Comparison of ENCODE assay signal across 24 cellular contexts in genomic region chr20:62464080-62464770, GRCh38. TPM values are rescaled to one million over a fixed set of nuclear protein-coding genes. Genes with fewer than 3 reads are reported as not detected.
DNase-seq lines count a peak whose midpoint lies in the region; ATAC-seq, FAIRE-seq and TF ChIP-seq lines count a peak whose summit lies in the region.
"Had no signal": no experiment of that assay in that cellular context is flagged by ENCODE, and none has a peak within 500 bp of the region (broad histone marks: within the 10 kb centered on the region; RNA-seq: fewer than 3 reads in every experiment).

No MANE protein-coding gene starts in this region.

- H3K4me1 ChIP-seq in cardiac muscle cell (ENCODE audit: low read depth) (peaks cover 19% of the 10 kb centered on the region), right cardiac atrium (ENCODE audit: control insufficient read depth, insufficient read depth, low read length) (no peaks in the 10 kb centered on the region), H1 (replicated peaks in 1 of 4; ENCODE audit: control insufficient read depth in 3 of 4, insufficient read depth in 4 of 4, low read length in 3 of 4) (no peaks in the 10 kb centered on the region), neural progenitor cell (no peaks in the 10 kb centered on the region)
- H3K4me1 ChIP-seq: A549, BLaER1 had no signal

- H4K8ac ChIP-seq in H1 (ENCODE audit: extremely low read depth, insufficient read depth, low read length), result peak overlapping the region; percentile 51

- WGBS in right cardiac atrium, result 82% methylated on average over 22 of the region's 22 CpGs
- WGBS in H1 (ENCODE audit: extremely low coverage in 1 of 2, insufficient coverage in 1 of 2, insufficient read length in 1 of 2, insufficient replicate concordance in 2 of 2, low coverage in 1 of 2, low lambda C conversion rate in 2 of 2, missing lambda C conversion rate in 1 of 2), 2 experiments, result 93% methylated on average over 22 of the region's 22 CpGs; no CpG with 5 or more reads in 1 of the 2 experiments

- intact Hi-C loops in right cardiac atrium (cut with DNase I), result no loop called here
- intact Hi-C loops in CD4-positive, alpha-beta T cell (cut with DNase I, micrococcal nuclease), result no loop called here

- no peak overlapping the region for H3K18ac ChIP-seq in H1 (ENCODE audit: extremely low read depth, low read length)

- H3F3A ChIP-seq in neural progenitor cell (ENCODE audit: low read depth), result no peaks in the 10 kb centered on the region

- H2AFZ ChIP-seq in H1 (ENCODE audit: low read length), result no peak overlapping the region
- no peak overlapping the region for H2AFZ ChIP-seq in neural progenitor cell (replicated peaks)
- H2AFZ ChIP-seq: GM23248 had no signal

- no peaks in the 10 kb centered on the region for H3K79me1 ChIP-seq in H1 (ENCODE audit: low read depth, low read length)

- peaks cover 6% of the 10 kb centered on the region for H3K4me1 Mint-ChIP-seq in neural progenitor cell
- no peaks in the 10 kb centered on the region for H3K4me1 Mint-ChIP-seq in CD4-positive, alpha-beta T cell (ENCODE audit: low read depth)
- H3K4me1 Mint-ChIP-seq: CD14-positive monocyte had no signal

- no peak overlapping the region for H2BK15ac ChIP-seq in H1 (ENCODE audit: low read length)

- H3K23me2 ChIP-seq in H1 (ENCODE audit: low read depth, low read length), result no peaks in the 10 kb centered on the region

- H3K23ac ChIP-seq in H1 (ENCODE audit: insufficient read length), result no peak overlapping the region

- H3K27ac Mint-ChIP-seq in neural progenitor cell, result no peak overlapping the region
- H3K27ac Mint-ChIP-seq in CD4-positive, alpha-beta T cell, result no peak overlapping the region
- H3K27ac Mint-ChIP-seq: CD14-positive monocyte; CD8-positive, alpha-beta T cell had no signal

- no peak overlapping the region for H3K4ac ChIP-seq in H1 (replicated peaks; ENCODE audit: insufficient read length, low read depth, low read length)

- H3K36me3 ChIP-seq in cardiac muscle cell, result peaks cover 23% of the 10 kb centered on the region
- H3K36me3 ChIP-seq in H1 (ENCODE audit: control insufficient read depth in 2 of 4, insufficient read depth in 4 of 4, low read length in 3 of 4), result no peaks in the 10 kb centered on the region
- no peaks in the 10 kb centered on the region for H3K36me3 ChIP-seq in neural progenitor cell
- no peaks in the 10 kb centered on the region for H3K36me3 ChIP-seq in MG63
- H3K36me3 ChIP-seq: BLaER1 had no signal

- TF ChIP-seq CTCF in cardiac muscle cell (IDR thresholded peaks at IDR 0.05; ENCODE audit: low read depth, low read length) (no peak), H1 (IDR thresholded peaks at IDR 0.05; ENCODE audit: control extremely low read depth in 1 of 3, insufficient read depth in 1 of 3, low read depth in 1 of 3, low read length in 3 of 3) (no peak), neural progenitor cell (IDR thresholded peaks at IDR 0.05) (no peak)
- TF ChIP-seq CTCF in CD4-positive, alpha-beta T cell (IDR thresholded peaks at IDR 0.05), result no peak

- H3K27me3 ChIP-seq in cardiac muscle cell, result no peaks in the 10 kb centered on the region
- no peaks in the 10 kb centered on the region for H3K27me3 ChIP-seq in right cardiac atrium (ENCODE audit: control insufficient read depth, insufficient read depth)
- H3K27me3 ChIP-seq in H1 (replicated peaks in 1 of 4; ENCODE audit: control insufficient read depth in 3 of 4, extremely low read depth in 1 of 4, insufficient read depth in 3 of 4, low read length in 3 of 4), result no peaks in the 10 kb centered on the region
- peaks cover 3% of the 10 kb centered on the region for H3K27me3 ChIP-seq in neural progenitor cell
- no peaks in the 10 kb centered on the region for H3K27me3 ChIP-seq in MG63
- H3K27me3 ChIP-seq in CD4-positive, alpha-beta T cell (ENCODE audit: control insufficient read depth, insufficient read depth, low read length), result no peaks in the 10 kb centered on the region

- TF ChIP-seq POLR2A in H1 (IDR thresholded peaks at IDR 0.05; ENCODE audit: control extremely low read depth in 1 of 2, low read depth in 2 of 2, low read length in 2 of 2), result no peak

- H4K20me1 ChIP-seq in H1 (replicated peaks in 1 of 2; ENCODE audit: control insufficient read depth in 1 of 2, insufficient read depth in 2 of 2, low read length in 2 of 2), result peaks cover 0 to 3% of the 10 kb centered on the region in 2 experiments
- H4K20me1 ChIP-seq in neural progenitor cell (ENCODE audit: low read depth), result no peaks in the 10 kb centered on the region

- CTCF ChIA-PET in H1 (lab: Charles Lee; ENCODE audit: partially characterized antibody), result interaction anchor here (1.0 to 1.3 kb wide), 3 partner anchors 44 to 54 kb away, joined by 3 read pairs; no protein-coding TSS in a partner anchor
- CTCF ChIA-PET in CD4-positive, alpha-beta T cell (lab: Charles Lee), result interaction anchor here (0.6 kb wide), 1 partner anchor 36 kb away, joined by 3 read pairs; no protein-coding TSS in a partner anchor

- no peak for TF ChIP-seq RAD21 in H1 (IDR thresholded peaks at IDR 0.05 in 1 of 2, conservative IDR thresholded peaks at IDR 0.05 in 1 of 2; ENCODE audit: low read depth in 2 of 2, low read length in 2 of 2)

- FAIRE-seq in H1 (lab: Jason Lieb, UNC), result no peak
- peak; percentile 44 for FAIRE-seq in urothelium cell line (lab: Jason Lieb, UNC)
- FAIRE-seq: A549, GM12878, GM19239 had no signal

- no peak overlapping the region for H2BK12ac ChIP-seq in H1 (ENCODE audit: low read depth, low read length)

- peak overlapping the region; percentile 7 for H3K4me3 Mint-ChIP-seq in neural progenitor cell
- no peak overlapping the region for H3K4me3 Mint-ChIP-seq in CD4-positive, alpha-beta T cell
- H3K4me3 Mint-ChIP-seq: CD14-positive monocyte; CD8-positive, alpha-beta T cell had no signal

- H3K4me2 ChIP-seq in H1 (ENCODE audit: insufficient read depth in 1 of 2, low read depth in 2 of 2, low read length in 2 of 2) (no peak overlapping the region), neural progenitor cell (no peak overlapping the region)
- H3K4me2 ChIP-seq: A549, BLaER1, KMS-11 had no signal

- no peak overlapping the region for H3K56ac ChIP-seq in H1 (replicated peaks; ENCODE audit: insufficient read length, low read depth, low read length)

- H3K27me3 Mint-ChIP-seq in neural progenitor cell (ENCODE audit: insufficient read depth, low read depth), result peaks cover 7% of the 10 kb centered on the region
- peaks cover 5% of the 10 kb centered on the region for H3K27me3 Mint-ChIP-seq in CD4-positive, alpha-beta T cell

- no peaks in the 10 kb centered on the region for H3K36me3 Mint-ChIP-seq in neural progenitor cell
- no peaks in the 10 kb centered on the region for H3K36me3 Mint-ChIP-seq in CD4-positive, alpha-beta T cell (ENCODE audit: low read depth)
- H3K36me3 Mint-ChIP-seq: CD14-positive monocyte; CD8-positive, alpha-beta T cell had no signal

- H2BK120ac ChIP-seq in H1 (replicated peaks; ENCODE audit: low read depth, low read length), result no peak overlapping the region

- ATAC-seq in right cardiac atrium, result no peak
- no peak for ATAC-seq in CD4-positive, alpha-beta T cell (ENCODE audit: poor library complexity)
- ATAC-seq: A549; CD8-positive, alpha-beta T cell; GM12878; HCT116 had no signal

- no peak overlapping the region for H2BK5ac ChIP-seq in H1 (ENCODE audit: low read depth, low read length)

- POLR2A ChIA-PET in H1 (lab: Charles Lee; ENCODE audit: partially characterized antibody), result no interaction called here
- POLR2A ChIA-PET in CD4-positive, alpha-beta T cell (lab: Charles Lee), result no interaction called here

- no peak overlapping the region for H4K91ac ChIP-seq in H1 (replicated peaks; ENCODE audit: insufficient read length, low read length)

- no peak overlapping the region for H3K14ac ChIP-seq in H1 (ENCODE audit: insufficient read length)

- H3K27ac ChIP-seq in cardiac muscle cell (peak overlapping the region; percentile 68), right cardiac atrium (ENCODE audit: low read length) (no peak overlapping the region), H1 (ENCODE audit: low read depth, low read length) (no peak overlapping the region), neural progenitor cell (no peak overlapping the region)
- H3K27ac ChIP-seq in CD4-positive, alpha-beta T cell (ENCODE audit: low read depth, low read length), result no peak overlapping the region
- H3K27ac ChIP-seq: 22Rv1, A549, BLaER1, GM23248, KMS-11 had no signal

- H3K9ac ChIP-seq in H1 (replicated peaks in 1 of 4; ENCODE audit: extremely low read depth in 1 of 4, low read depth in 3 of 4, low read length in 3 of 4) (no peak overlapping the region), neural progenitor cell (no peak overlapping the region)
- H3K9ac ChIP-seq: BLaER1, GM23248, KMS-11 had no signal

- no peak overlapping the region for H2AK5ac ChIP-seq in H1 (ENCODE audit: low read depth, low read length)

- H3K4me3 ChIP-seq in cardiac muscle cell (no peak overlapping the region), right cardiac atrium (ENCODE audit: low read length) (no peak overlapping the region), H1 (ENCODE audit: extremely low read depth in 1 of 4, insufficient read depth in 2 of 4, low read depth in 3 of 4, low read length in 4 of 4) (no peak overlapping the region), neural progenitor cell (no peak overlapping the region), MG63 (no peak overlapping the region)
- H3K4me3 ChIP-seq: A549, BLaER1, GM12878, GM23248 had no signal

- DNase-seq in cardiac muscle cell (ENCODE audit: low read depth in 1 of 2, low spot score in 1 of 2), result no peak
- DNase-seq in right cardiac atrium, result no peak
- no peak for DNase-seq in H1 (ENCODE audit: low read depth in 1 of 2, low spot score in 2 of 2)
- no peak for DNase-seq in neural progenitor cell (ENCODE audit: low spot score)
- no peak for DNase-seq in urothelium cell line (ENCODE audit: low spot score)
- no peak for DNase-seq in MG63
- DNase-seq in CD4-positive, alpha-beta T cell, result no peak
- no peak for DNase-seq in NCI-H2029 (lab: John Stamatoyannopoulos, UW)
- DNase-seq: CD8-positive, alpha-beta T cell; DMS 273 treated with DMSO at 0.1 percent for 48 hours; DMS53; DND-41; EL; GM23248; H7 had no signal

- H3K9me3 ChIP-seq in cardiac muscle cell (ENCODE audit: low read depth), result no peaks in the 10 kb centered on the region
- no peaks in the 10 kb centered on the region for H3K9me3 ChIP-seq in right cardiac atrium (ENCODE audit: control insufficient read depth, low read length)
- H3K9me3 ChIP-seq in H1 (ENCODE audit: insufficient read depth in 2 of 2, low read depth in 1 of 2, low read length in 1 of 2), result no peaks in the 10 kb centered on the region
- no peaks in the 10 kb centered on the region for H3K9me3 ChIP-seq in neural progenitor cell (ENCODE audit: low read depth)
- H3K9me3 ChIP-seq in MG63, result no peaks in the 10 kb centered on the region
- no peaks in the 10 kb centered on the region for H3K9me3 ChIP-seq in CD4-positive, alpha-beta T cell (ENCODE audit: control insufficient read depth, low read length)
- H3K9me3 ChIP-seq: A549, BLaER1 had no signal

- TF ChIP-seq EP300 in H1 (IDR thresholded peaks at IDR 0.05; ENCODE audit: borderline replicate concordance in 1 of 2, low read depth in 2 of 2, low read length in 2 of 2), result no peak

- no peaks in the 10 kb centered on the region for H3K9me3 Mint-ChIP-seq in neural progenitor cell
- no peaks in the 10 kb centered on the region for H3K9me3 Mint-ChIP-seq in CD4-positive, alpha-beta T cell
- H3K9me3 Mint-ChIP-seq: CD14-positive monocyte; CD8-positive, alpha-beta T cell had no signal

- H3K79me2 ChIP-seq in H1 (ENCODE audit: control insufficient read depth in 1 of 2, insufficient read depth in 2 of 2, low read length in 2 of 2) (no peaks in the 10 kb centered on the region), neural progenitor cell (ENCODE audit: low read depth) (no peaks in the 10 kb centered on the region)

- no peak overlapping the region for H2BK20ac ChIP-seq in H1 (ENCODE audit: low read length)

- H4K5ac ChIP-seq in H1 (ENCODE audit: insufficient read length, low read depth, low read length), result no peak overlapping the region

RNA-seq across cellular contexts. Expression of gene GATA5, which starts 11.6 kb away (rescaled TPM):
- total RNA-seq in cardiac muscle cell (79.0 and 103 TPM in 2 replicates), right cardiac atrium (1 to 10 TPM; 2.3 to 3.1 (median 2.5) TPM), neural progenitor cell (ENCODE audit: low replicate concordance) (0.12 TPM in 1 of 2 replicates, not detected in the other)
- polyA plus RNA-seq in cardiac muscle cell (66.8 and 96.5 TPM in 2 replicates), right cardiac atrium (1.5 TPM), H1 (2011; rRNA removed) (0.08 TPM in 2 replicates)
- total RNA-seq in H1 (2021; fragmentation: NEBNext Ultra II Directional; extraction: Animal tissue kit (Norgen Biotek cat#: 25700)), result 0.11 and 0.15 TPM in 2 replicates
- 0.10 TPM for polyA plus RNA-seq in H1 (2011; cell fraction: cytosol; rRNA removed)
- 0.14 TPM for polyA plus RNA-seq in H1 (2011; cell fraction: nucleus; rRNA removed)
- 0.11 to 0.17 TPM (median 0.12 TPM) in 3 of 4 replicates, not detected in the other for polyA plus RNA-seq in H1 (2012, experiment 1 of 2)
- polyA plus RNA-seq in H1 (2012, experiment 2 of 2), result 0.12 TPM
- polyA plus RNA-seq in H1 (2013, experiment 1 of 2), result 0.08 TPM
- polyA plus RNA-seq in H1 (2013, experiment 2 of 2), result 0.07 TPM
- polyA minus RNA-seq in H1 (2011; rRNA and poly(A)+ RNA removed), result 0.05 and 0.06 TPM in 2 replicates
- not detected for polyA minus RNA-seq in H1 (2011; cell fraction: cytosol; rRNA and poly(A)+ RNA removed)
- polyA minus RNA-seq in H1 (2011; cell fraction: nucleus; rRNA and poly(A)+ RNA removed), result not detected
- 1.6 TPM in 1 of 2 replicates, not detected in the other for total RNA-seq in MG63 (2014; rRNA removed; shearing (Covaris generic); ENCODE audit: low replicate concordance)
- not detected for total RNA-seq in CD4-positive, alpha-beta T cell
- total RNA-seq: CD8-positive, alpha-beta T cell; GM12878; GM23248 had no signal
- polyA plus RNA-seq: CD14-positive monocyte, GM12878, GM23248 had no signal

RNA-seq across cellular contexts. Expression of gene RBBP8NL, which starts 36.9 kb away (rescaled TPM):
- total RNA-seq in cardiac muscle cell (not detected in 2 replicates), right cardiac atrium (not detected), neural progenitor cell (ENCODE audit: low replicate concordance) (0.03 TPM in 1 of 2 replicates, not detected in the other)
- polyA plus RNA-seq in cardiac muscle cell (not detected in 2 replicates), right cardiac atrium (not detected), H1 (2011; rRNA removed) (0.48 and 0.88 TPM in 2 replicates)
- total RNA-seq in H1 (2021; fragmentation: NEBNext Ultra II Directional; extraction: Animal tissue kit (Norgen Biotek cat#: 25700)), result 0.43 and 0.59 TPM in 2 replicates
- polyA plus RNA-seq in H1 (2011; cell fraction: cytosol; rRNA removed), result 0.75 TPM
- polyA plus RNA-seq in H1 (2011; cell fraction: nucleus; rRNA removed), result 1.4 TPM
- polyA plus RNA-seq in H1 (2012, experiment 1 of 2), result 0.55 to 1.1 TPM (median 0.65 TPM) in 4 replicates
- polyA plus RNA-seq in H1 (2012, experiment 2 of 2), result 0.46 TPM
- polyA plus RNA-seq in H1 (2013, experiment 1 of 2), result 0.71 TPM
- 0.63 TPM for polyA plus RNA-seq in H1 (2013, experiment 2 of 2)
- 0.09 and 0.20 TPM in 2 replicates for polyA minus RNA-seq in H1 (2011; rRNA and poly(A)+ RNA removed)
- polyA minus RNA-seq in H1 (2011; cell fraction: cytosol; rRNA and poly(A)+ RNA removed), result 1.4 TPM
- polyA minus RNA-seq in H1 (2011; cell fraction: nucleus; rRNA and poly(A)+ RNA removed), result 1.9 TPM
- total RNA-seq in MG63 (2014; rRNA removed; shearing (Covaris generic); ENCODE audit: low replicate concordance), result not detected in 2 replicates
- not detected for total RNA-seq in CD4-positive, alpha-beta T cell
- total RNA-seq: CD8-positive, alpha-beta T cell; G401; GM12878; GM23248; H7 had no signal
- polyA plus RNA-seq: A549, CD14-positive monocyte, GM12878, GM23248 had no signal

RNA-seq across cellular contexts. Expression of gene CABLES2, which starts 57.1 kb away (rescaled TPM):
- total RNA-seq in cardiac muscle cell (15.5 and 17.9 TPM in 2 replicates), right cardiac atrium (10 to 100 TPM; 12.3 to 29.4 (median 16.3) TPM), neural progenitor cell (ENCODE audit: low replicate concordance) (8.1 and 13.8 TPM in 2 replicates)
- polyA plus RNA-seq in cardiac muscle cell (21.4 and 23.8 TPM in 2 replicates), right cardiac atrium (10.9 TPM), H1 (2011; rRNA removed) (8.8 and 10.5 TPM in 2 replicates)
- 8.0 TPM in 2 replicates for total RNA-seq in H1 (2021; fragmentation: NEBNext Ultra II Directional; extraction: Animal tissue kit (Norgen Biotek cat#: 25700))
- 6.5 TPM for polyA plus RNA-seq in H1 (2011; cell fraction: cytosol; rRNA removed)
- polyA plus RNA-seq in H1 (2011; cell fraction: nucleus; rRNA removed), result 9.7 TPM
- 8.2 to 10.9 TPM (median 9.6 TPM) in 4 replicates for polyA plus RNA-seq in H1 (2012, experiment 1 of 2)
- 7.4 TPM for polyA plus RNA-seq in H1 (2012, experiment 2 of 2)
- 5.3 TPM for polyA plus RNA-seq in H1 (2013, experiment 1 of 2)
- 5.6 TPM for polyA plus RNA-seq in H1 (2013, experiment 2 of 2)
- polyA minus RNA-seq in H1 (2011; rRNA and poly(A)+ RNA removed), result 5.2 and 5.7 TPM in 2 replicates
- polyA minus RNA-seq in H1 (2011; cell fraction: cytosol; rRNA and poly(A)+ RNA removed), result 7.8 TPM
- polyA minus RNA-seq in H1 (2011; cell fraction: nucleus; rRNA and poly(A)+ RNA removed), result 4.3 TPM
- 1.3 and 6.0 TPM in 2 replicates for total RNA-seq in MG63 (2014; rRNA removed; shearing (Covaris generic); ENCODE audit: low replicate concordance)
- total RNA-seq in CD4-positive, alpha-beta T cell, result 1 to 10 TPM; 4.4 TPM

Comparison
In these comparisons a context has a peak if more than half of its experiments do, and no peak if none do; other contexts are left out.
1. RNA of gene GATA5, which starts 11.6 kb away (total RNA-seq): 79.0 to 103 TPM in cardiac muscle cell; 2.3 to 3.1 TPM in right cardiac atrium, 1.6 TPM in MG63, 0.11 to 0.15 TPM in H1, 0.12 TPM in neural progenitor cell and not detected in CD4-positive, alpha-beta T cell; every median in the first group is over 10 times any median in the second.